ENCODE assay signal across 11 cellular contexts in the genomic region with DNA sequence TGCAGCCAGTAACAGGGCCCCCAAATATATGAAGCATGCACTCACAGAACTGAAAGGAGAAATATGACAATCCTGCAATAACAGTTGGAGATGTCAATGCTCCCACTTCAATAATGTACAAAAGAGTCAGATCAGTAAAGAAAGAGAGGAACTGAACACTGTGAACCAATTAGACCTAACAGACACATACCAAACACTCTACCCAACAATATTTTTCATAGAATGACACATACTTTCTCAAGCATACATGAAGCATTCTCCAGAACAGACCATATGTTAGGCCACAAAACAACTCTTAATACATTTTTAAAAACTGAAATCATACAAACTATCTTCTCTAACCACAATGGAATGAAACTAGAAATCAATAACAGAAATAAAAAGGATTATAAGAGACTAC.
DNase-seq lines count a peak whose midpoint lies in the region; ATAC-seq, FAIRE-seq and TF ChIP-seq lines count a peak whose summit lies in the region.
"Had no signal": no experiment of that assay in that cellular context is flagged by ENCODE, and none has a peak within 500 bp of the region (broad histone marks: within the 10 kb centered on the region; RNA-seq: fewer than 3 reads in every experiment).

No MANE protein-coding gene starts in this region.

- ATAC-seq in GM18870 (IDR thresholded peaks at IDR 0.05; ENCODE audit: unreplicated experiment) (peak; percentile 64), psoas muscle (no peak), WTC11 (no peak)

- H3K4me1 ChIP-seq in psoas muscle = no peaks in the 10 kb centered on the region

- peak; percentile 37 for DNase-seq in AG08395 (ENCODE audit: low spot score)
- no peak for DNase-seq in RCC 7860 (ENCODE audit: low spot score)
- peak; percentile 44 for DNase-seq in fibroblast of the aortic adventitia (ENCODE audit: low read depth)
- DNase-seq in psoas muscle = no peak
- DNase-seq in NCI-H1436 (lab: John Stamatoyannopoulos, UW) = no peak
- no peak for DNase-seq in WTC11 (ENCODE audit: low spot score)
- no peak for DNase-seq in NOMO-1 (lab: John Stamatoyannopoulos, UW; ENCODE audit: unreplicated experiment in 2 of 2)
- DNase-seq: C1 segment of cervical spinal cord; central memory CD4-positive, alpha-beta T cell; NCI-H526 had no signal

- H3K9me3 ChIP-seq in psoas muscle = no peaks in the 10 kb centered on the region

- H3K27ac Mint-ChIP-seq in WTC11 = no peak overlapping the region

- no peaks in the 10 kb centered on the region for H3K27me3 ChIP-seq in psoas muscle (ENCODE audit: insufficient read depth in 3 of 3, low read length in 2 of 3)

- TF ChIP-seq CTCF in fibroblast of the aortic adventitia (IDR thresholded peaks at IDR 0.05; ENCODE audit: insufficient read depth, low read length) (no peak), psoas muscle (IDR thresholded peaks at IDR 0.05) (no peak), WTC11 (IDR thresholded peaks at IDR 0.05) (no peak)

- peaks cover 5% of the 10 kb centered on the region; the same call in 1 of the 2 replicates for H3K36me3 Mint-ChIP-seq in WTC11

- intact Hi-C loops in psoas muscle (cut with DNase I) = no loop called here

- H3K4me3 Mint-ChIP-seq in WTC11 = no peak overlapping the region

- H3K4me3 ChIP-seq in fibroblast of the aortic adventitia (ENCODE audit: low read depth, low read length) (no peak overlapping the region), psoas muscle (no peak overlapping the region)

- CTCF ChIA-PET in WTC11 (lab: Charles Lee) = no interaction called here

- no peaks in the 10 kb centered on the region for H3K27me3 Mint-ChIP-seq in WTC11 (ENCODE audit: low read depth)

- no peak overlapping the region for H3K27ac ChIP-seq in psoas muscle

- H3K4me1 Mint-ChIP-seq in WTC11 = no peaks in the 10 kb centered on the region

- peak; percentile 30 for FAIRE-seq in RCC 7860 (lab: Jason Lieb, UNC)

- peaks cover 4 to 51% of the 10 kb centered on the region in 2 donors for H3K36me3 ChIP-seq in psoas muscle (ENCODE audit: insufficient read depth in 1 of 2, low read depth in 1 of 2)

- POLR2A ChIA-PET in WTC11 (lab: Charles Lee) = interaction anchor here (0.7 kb wide), 1 partner anchor 402 kb away, joined by 4 read pairs; no protein-coding TSS in a partner anchor

- H3K9me3 Mint-ChIP-seq in WTC11 = no peaks in the 10 kb centered on the region

TF ChIP-seq in WTC11, 78 proteins besides CTCF, POLR2A, EP300 and RAD21:
- TF ChIP-seq ZNF281 (CRISPR knock-in tag; IDR thresholded peaks at IDR 0.05) = no peak
- TF ChIP-seq ZMAT4 (CRISPR knock-in tag; IDR thresholded peaks at IDR 0.05) = no peak
- TF ChIP-seq MYBL2 (CRISPR knock-in tag; IDR thresholded peaks at IDR 0.05) = no peak
- TF ChIP-seq, protein P1, sequence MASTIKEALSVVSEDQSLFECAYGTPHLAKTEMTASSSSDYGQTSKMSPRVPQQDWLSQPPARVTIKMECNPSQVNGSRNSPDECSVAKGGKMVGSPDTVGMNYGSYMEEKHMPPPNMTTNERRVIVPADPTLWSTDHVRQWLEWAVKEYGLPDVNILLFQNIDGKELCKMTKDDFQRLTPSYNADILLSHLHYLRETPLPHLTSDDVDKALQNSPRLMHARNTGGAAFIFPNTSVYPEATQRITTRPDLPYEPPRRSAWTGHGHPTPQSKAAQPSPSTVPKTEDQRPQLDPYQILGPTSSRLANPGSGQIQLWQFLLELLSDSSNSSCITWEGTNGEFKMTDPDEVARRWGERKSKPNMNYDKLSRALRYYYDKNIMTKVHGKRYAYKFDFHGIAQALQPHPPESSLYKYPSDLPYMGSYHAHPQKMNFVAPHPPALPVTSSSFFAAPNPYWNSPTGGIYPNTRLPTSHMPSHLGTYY (CRISPR knock-in tag; IDR thresholded peaks at IDR 0.05) = no peak

Comparison
In these comparisons a context has a peak if more than half of its experiments do, and no peak if none do; other contexts are left out.
1. DNase-seq: peak in AG08395 (single experiment) and fibroblast of the aortic adventitia (single experiment); none in RCC 7860 (single experiment), psoas muscle (0 of 2), NCI-H1436 (single experiment), WTC11 (single experiment) and NOMO-1 (0 of 2).